18 cellular contexts compared by ENCODE assay signal in genomic region chr2:230809677-230810251, GRCh38. TPM values are rescaled to one million over a fixed set of nuclear protein-coding genes. Genes with fewer than 3 reads are reported as not detected.
A peak's percentile ranks its signal among the peaks of the same experiment; 100 is the strongest.
DNase-seq lines count a peak whose midpoint lies in the region; ATAC-seq and TF ChIP-seq lines count a peak whose summit lies in the region.
"Had no signal": no experiment of that assay in that cellular context is flagged by ENCODE, and none has a peak within 500 bp of the region (broad histone marks: within the 10 kb centered on the region; RNA-seq: fewer than 3 reads in every experiment).

No MANE protein-coding gene starts in this region.

- H3K4me3 ChIP-seq in MM.1S (ENCODE audit: low read length), result no peak overlapping the region
- no peak overlapping the region for H3K4me3 ChIP-seq in endodermal cell (ENCODE audit: low read length)
- no peak overlapping the region for H3K4me3 ChIP-seq in retinal pigment epithelial cell (ENCODE audit: low read length)
- H3K4me3 ChIP-seq: dorsolateral prefrontal cortex, gastrocnemius medialis, prostate gland had no signal

- H3K27ac Mint-ChIP-seq in activated naive CD4-positive, alpha-beta T cell treated with anti-CD3 and anti-CD28 coated beads, Interleukin-2, amount 10 ng/mL, durations not matched to agents 7 days and 5 days, result peak overlapping the region; percentile 33
- H3K27ac Mint-ChIP-seq in endodermal cell (no peak overlapping the region), progenitor cell of endocrine pancreas (no peak overlapping the region)

- no peak for DNase-seq in activated naive CD4-positive, alpha-beta T cell treated with anti-CD3 and anti-CD28 coated beads, Interleukin-2, amount 10 ng/mL, durations not matched to agents 7 days and 5 days
- DNase-seq in activated naive CD4-positive, alpha-beta T cell treated with anti-CD3 and anti-CD28 coated beads, Interleukin-2, amount 50 U/mL, for 16 hours, result no peak
- DNase-seq in MM.1S (no peak), endodermal cell (no peak), retinal pigment epithelial cell (ENCODE audit: low read depth) (no peak), progenitor cell of endocrine pancreas (ENCODE audit: low spot score, unreplicated experiment) (no peak), NCI-H187 (lab: John Stamatoyannopoulos, UW) (no peak)
- DNase-seq: activated T-cell treated with anti-CD3 and anti-CD28 coated beads, Interleukin-2, amount 50 U/mL, for 48 hours; amniotic stem cell; dorsolateral prefrontal cortex; gastrocnemius medialis; immature natural killer cell; Kasumi-1; midbrain; NCI-H2107; stimulated activated CD4-positive, alpha-beta T cell treated with anti-CD3 and anti-CD28 coated beads, Interleukin-2, amount 100 ng/mL, for 48 hours had no signal

- H3K4me2 ChIP-seq in MM.1S (ENCODE audit: low read depth, low read length), result no peak overlapping the region

- no peaks in the 10 kb centered on the region for H3K9me3 ChIP-seq in MM.1S (replicated peaks; ENCODE audit: insufficient read depth, low read length)
- no peaks in the 10 kb centered on the region for H3K9me3 ChIP-seq in endodermal cell (ENCODE audit: control insufficient read depth, low read length)
- H3K9me3 ChIP-seq: gastrocnemius medialis, prostate gland had no signal

- H3F3A ChIP-seq in MM.1S (ENCODE audit: insufficient read depth, low read length), result no peaks in the 10 kb centered on the region

- no peak for ATAC-seq in HG03432 (IDR thresholded peaks at IDR 0.05; ENCODE audit: unreplicated experiment)
- ATAC-seq: gastrocnemius medialis had no signal

- H3K79me2 ChIP-seq in MM.1S (ENCODE audit: low read length), result no peaks in the 10 kb centered on the region

- H3K36me3 ChIP-seq in MM.1S (replicated peaks; ENCODE audit: insufficient read depth, low read length), result peaks cover 7% of the 10 kb centered on the region; the same call in 1 of the 2 replicates
- H3K36me3 ChIP-seq in endodermal cell (ENCODE audit: control insufficient read depth, insufficient read depth, low read length), result peaks cover 38% of the 10 kb centered on the region
- H3K36me3 ChIP-seq: prostate gland had no signal

- H3K27me3 ChIP-seq in MM.1S (replicated peaks; ENCODE audit: insufficient read depth, low read length) (no peaks in the 10 kb centered on the region), endodermal cell (ENCODE audit: control insufficient read depth, insufficient read depth, low read length, poor library complexity, severe bottlenecking) (no peaks in the 10 kb centered on the region)
- H3K27me3 ChIP-seq: dorsolateral prefrontal cortex, gastrocnemius medialis had no signal

- H2AFZ ChIP-seq in MM.1S (ENCODE audit: low read length), result no peak overlapping the region

- no peak overlapping the region for H3K4me3 Mint-ChIP-seq in activated naive CD4-positive, alpha-beta T cell treated with anti-CD3 and anti-CD28 coated beads, Interleukin-2, amount 10 ng/mL, durations not matched to agents 7 days and 5 days
- H3K4me3 Mint-ChIP-seq in endodermal cell (no peak overlapping the region), progenitor cell of endocrine pancreas (ENCODE audit: low read depth) (no peak overlapping the region)
- H3K4me3 Mint-ChIP-seq: immature natural killer cell had no signal

- no peaks in the 10 kb centered on the region for H3K27me3 Mint-ChIP-seq in activated naive CD4-positive, alpha-beta T cell treated with anti-CD3 and anti-CD28 coated beads, Interleukin-2, amount 10 ng/mL, durations not matched to agents 7 days and 5 days
- H3K27me3 Mint-ChIP-seq in endodermal cell (ENCODE audit: insufficient read depth), result no peaks in the 10 kb centered on the region
- no peaks in the 10 kb centered on the region for H3K27me3 Mint-ChIP-seq in progenitor cell of endocrine pancreas

- H3K27ac ChIP-seq in MM.1S (ENCODE audit: low read length) (no peak overlapping the region), endodermal cell (ENCODE audit: low read depth, low read length) (no peak overlapping the region)
- H3K27ac ChIP-seq: dorsolateral prefrontal cortex had no signal

- no peak overlapping the region for H3K9ac ChIP-seq in MM.1S (ENCODE audit: low read length)
- H3K9ac ChIP-seq in endodermal cell (ENCODE audit: extremely low read depth, low read length, poor library complexity, severe bottlenecking), result no peak overlapping the region

- H3K4me1 ChIP-seq in MM.1S (ENCODE audit: low read length) (no peaks in the 10 kb centered on the region), endodermal cell (ENCODE audit: control insufficient read depth, insufficient read depth, low read length) (no peaks in the 10 kb centered on the region)

- CTCF ChIA-PET in activated naive CD4-positive, alpha-beta T cell treated with anti-CD3 and anti-CD28 coated beads, Interleukin-2, amount 10 ng/mL, durations not matched to agents 7 days and 5 days (lab: Charles Lee), result interaction anchor here (0.6 to 1.8 kb wide), 6 partner anchors 11 to 186 kb away, joined by 3 to 11 read pairs (median 3); no protein-coding TSS in a partner anchor

- no peaks in the 10 kb centered on the region for H4K20me1 ChIP-seq in MM.1S (ENCODE audit: insufficient read depth, low read length)

- H3K9me3 Mint-ChIP-seq in activated naive CD4-positive, alpha-beta T cell treated with anti-CD3 and anti-CD28 coated beads, Interleukin-2, amount 10 ng/mL, durations not matched to agents 7 days and 5 days, result no peaks in the 10 kb centered on the region
- H3K9me3 Mint-ChIP-seq in endodermal cell (no peaks in the 10 kb centered on the region), progenitor cell of endocrine pancreas (ENCODE audit: low read depth) (no peaks in the 10 kb centered on the region)
- H3K9me3 Mint-ChIP-seq: immature natural killer cell had no signal

- 95% methylated on average over 5 of the region's 8 CpGs; no CpG with 5 or more reads in 1 of the 2 experiments for WGBS in endodermal cell (ENCODE audit: insufficient coverage in 1 of 2, insufficient read length in 1 of 2), 2 experiments

- peaks cover 20% of the 10 kb centered on the region for H3K4me1 Mint-ChIP-seq in activated naive CD4-positive, alpha-beta T cell treated with anti-CD3 and anti-CD28 coated beads, Interleukin-2, amount 10 ng/mL, durations not matched to agents 7 days and 5 days
- H3K4me1 Mint-ChIP-seq in endodermal cell, result peaks cover 11% of the 10 kb centered on the region
- H3K4me1 Mint-ChIP-seq in progenitor cell of endocrine pancreas (ENCODE audit: low read depth), result no peaks in the 10 kb centered on the region

- H3K36me3 Mint-ChIP-seq in activated naive CD4-positive, alpha-beta T cell treated with anti-CD3 and anti-CD28 coated beads, Interleukin-2, amount 10 ng/mL, durations not matched to agents 7 days and 5 days, result peaks cover 71% of the 10 kb centered on the region
- H3K36me3 Mint-ChIP-seq in endodermal cell (ENCODE audit: low read depth), result peaks cover 30% of the 10 kb centered on the region
- peaks cover 14% of the 10 kb centered on the region for H3K36me3 Mint-ChIP-seq in progenitor cell of endocrine pancreas (ENCODE audit: insufficient read depth)

- TF ChIP-seq CTCF in MM.1S (IDR thresholded peaks at IDR 0.05; ENCODE audit: low read length) (peak; percentile 21; the same call in 1 of the 2 replicates), endodermal cell (conservative IDR thresholded peaks at IDR 0.05) (peak; percentile 59), retinal pigment epithelial cell (conservative IDR thresholded peaks at IDR 0.05; ENCODE audit: low read depth, low read length) (peak; percentile 40), progenitor cell of endocrine pancreas (IDR thresholded peaks at IDR 0.05; ENCODE audit: unreplicated experiment) (no peak)

- H3K9me2 ChIP-seq in MM.1S (replicated peaks; ENCODE audit: insufficient read depth, low read length), result no peaks in the 10 kb centered on the region

RNA-seq across cellular contexts. Expression of gene ITM2C, which starts 55.0 kb away (rescaled TPM):
- total RNA-seq in endodermal cell (100 to 1,000 TPM; 208 to 269 TPM), progenitor cell of endocrine pancreas (169 and 174 TPM in 2 replicates)
- 239 TPM for polyA plus RNA-seq in endodermal cell (2013, experiment 1 of 2)
- polyA plus RNA-seq in endodermal cell (2013, experiment 2 of 2), result 230 TPM
